11 cellular contexts compared by ENCODE assay signal in genomic region chr22:43956805-43957463, GRCh38. TPM values are rescaled to one million over a fixed set of nuclear protein-coding genes. Genes with fewer than 3 reads are reported as not detected.
DNase-seq lines count a peak whose midpoint lies in the region; ATAC-seq, FAIRE-seq and TF ChIP-seq lines count a peak whose summit lies in the region.
"Had no signal": no experiment of that assay in that cellular context is flagged by ENCODE, and none has a peak within 500 bp of the region (broad histone marks: within the 10 kb centered on the region; RNA-seq: fewer than 3 reads in every experiment).

No MANE protein-coding gene starts in this region.

- H2AFZ ChIP-seq in smooth muscle cell (ENCODE audit: low read depth): no peak overlapping the region

- H3K9ac ChIP-seq in smooth muscle cell (ENCODE audit: low read depth): no peak overlapping the region

- H3K79me2 ChIP-seq in smooth muscle cell (ENCODE audit: low read depth): peaks cover 57% of the 10 kb centered on the region

- H3K4me1 ChIP-seq in smooth muscle cell (ENCODE audit: low read depth): peaks cover 18% of the 10 kb centered on the region

- peaks cover 39% of the 10 kb centered on the region for H4K20me1 ChIP-seq in smooth muscle cell (ENCODE audit: low read depth)

- FAIRE-seq in D721Med (lab: Jason Lieb, UNC): no peak

- POLR2A ChIA-PET in activated CD4-positive, alpha-beta T cell treated with anti-CD3 and anti-CD28 coated beads, Interleukin-2, amount 10 ng/mL, durations not matched to agents 7 days and 5 days (lab: Charles Lee): no interaction called here
- POLR2A ChIA-PET in WTC11 (lab: Charles Lee): no interaction called here

- DNase-seq in activated CD4-positive, alpha-beta T cell treated with anti-CD3 and anti-CD28 coated beads, Interleukin-2, amount 10 ng/mL, durations not matched to agents 7 days and 5 days: no peak
- no peak for DNase-seq in activated CD4-positive, alpha-beta T cell treated with anti-CD3 and anti-CD28 coated beads, Interleukin-2, amount 50 U/mL, for 48 hours
- DNase-seq in WTC11 (ENCODE audit: low spot score): no peak
- no peak for DNase-seq in glutamatergic neuron
- no peak for DNase-seq in smooth muscle cell (lab: John Stamatoyannopoulos, UW; ENCODE audit: unreplicated experiment)
- DNase-seq in D721Med (ENCODE audit: insufficient read length, low spot score): no peak
- no peak for DNase-seq in head of caudate nucleus
- DNase-seq: effector CD8-positive, alpha-beta T cell; NCI-H2171 treated with DMSO at 0.1 percent for 48 hours had no signal

- H3K4me3 Mint-ChIP-seq in activated CD4-positive, alpha-beta T cell treated with anti-CD3 and anti-CD28 coated beads, Interleukin-2, amount 10 ng/mL, durations not matched to agents 7 days and 5 days: peak overlapping the region; percentile 100
- H3K4me3 Mint-ChIP-seq in WTC11: peak overlapping the region; percentile 95
- H3K4me3 Mint-ChIP-seq in glutamatergic neuron (ENCODE audit: unreplicated experiment): peak overlapping the region; percentile 99

- WGBS in smooth muscle cell (ENCODE audit: low lambda C conversion rate): 94% methylated on average over 9 of the region's 9 CpGs

- no peaks in the 10 kb centered on the region for H3K27me3 Mint-ChIP-seq in activated CD4-positive, alpha-beta T cell treated with anti-CD3 and anti-CD28 coated beads, Interleukin-2, amount 10 ng/mL, durations not matched to agents 7 days and 5 days
- H3K27me3 Mint-ChIP-seq in WTC11 (ENCODE audit: low read depth) (no peaks in the 10 kb centered on the region), glutamatergic neuron (ENCODE audit: unreplicated experiment) (peaks cover 9% of the 10 kb centered on the region)

- no peaks in the 10 kb centered on the region for H3K9me3 Mint-ChIP-seq in activated CD4-positive, alpha-beta T cell treated with anti-CD3 and anti-CD28 coated beads, Interleukin-2, amount 10 ng/mL, durations not matched to agents 7 days and 5 days
- H3K9me3 Mint-ChIP-seq in WTC11 (no peaks in the 10 kb centered on the region), glutamatergic neuron (ENCODE audit: unreplicated experiment) (peaks cover 4% of the 10 kb centered on the region)

- peaks cover 12% of the 10 kb centered on the region for H3K36me3 Mint-ChIP-seq in activated CD4-positive, alpha-beta T cell treated with anti-CD3 and anti-CD28 coated beads, Interleukin-2, amount 10 ng/mL, durations not matched to agents 7 days and 5 days (ENCODE audit: low read depth)
- H3K36me3 Mint-ChIP-seq in WTC11: no peaks in the 10 kb centered on the region
- H3K36me3 Mint-ChIP-seq in glutamatergic neuron (ENCODE audit: unreplicated experiment): no peaks in the 10 kb centered on the region

- ATAC-seq in WTC11: no peak
- no peak for ATAC-seq in HG03469 (IDR thresholded peaks at IDR 0.05; ENCODE audit: unreplicated experiment)
- ATAC-seq: sciatic nerve had no signal

- no peaks in the 10 kb centered on the region for H3K9me3 ChIP-seq in smooth muscle cell (replicated peaks; ENCODE audit: low read depth)

- no peaks in the 10 kb centered on the region for H3K36me3 ChIP-seq in smooth muscle cell (ENCODE audit: low read depth)

- intact Hi-C loops in head of caudate nucleus (cut with DNase I): loop anchor here (5.0 kb wide), 1 partner anchor 145 kb away; the partner anchor contains the start of gene EFCAB6

- peak overlapping the region; percentile 84 for H3K4me2 ChIP-seq in smooth muscle cell

- CTCF ChIA-PET in activated CD4-positive, alpha-beta T cell treated with anti-CD3 and anti-CD28 coated beads, Interleukin-2, amount 10 ng/mL, durations not matched to agents 7 days and 5 days (lab: Charles Lee): no interaction called here
- CTCF ChIA-PET in WTC11 (lab: Charles Lee): interaction anchor here (0.6 to 2.8 kb wide), 2 partner anchors 11 to 702 kb away, joined by 3 to 17 read pairs; no protein-coding TSS in a partner anchor

- peaks cover 38% of the 10 kb centered on the region for H3K4me1 Mint-ChIP-seq in activated CD4-positive, alpha-beta T cell treated with anti-CD3 and anti-CD28 coated beads, Interleukin-2, amount 10 ng/mL, durations not matched to agents 7 days and 5 days
- H3K4me1 Mint-ChIP-seq in WTC11: peaks cover 29% of the 10 kb centered on the region
- H3K4me1 Mint-ChIP-seq in glutamatergic neuron (ENCODE audit: low read depth, unreplicated experiment): peaks cover 20% of the 10 kb centered on the region

- TF ChIP-seq CTCF in WTC11 (IDR thresholded peaks at IDR 0.05): no peak
- TF ChIP-seq CTCF in glutamatergic neuron (IDR thresholded peaks at IDR 0.05; ENCODE audit: partially characterized antibody, unreplicated experiment): no peak
- no peak for TF ChIP-seq CTCF in smooth muscle cell (IDR thresholded peaks at IDR 0.05; ENCODE audit: borderline replicate concordance, insufficient read depth, poor library complexity, severe bottlenecking)
- TF ChIP-seq CTCF in D721Med (IDR thresholded peaks at IDR 0.05; ENCODE audit: insufficient read depth, missing control alignments): no peak

- no peak overlapping the region for H3K4me3 ChIP-seq in smooth muscle cell

- H3K27ac Mint-ChIP-seq in activated CD4-positive, alpha-beta T cell treated with anti-CD3 and anti-CD28 coated beads, Interleukin-2, amount 10 ng/mL, durations not matched to agents 7 days and 5 days: peak overlapping the region; percentile 98
- H3K27ac Mint-ChIP-seq in WTC11 (0 out of 2 replicates have a peak overlapping the region, but pooled peaks have one; percentile 14), glutamatergic neuron (ENCODE audit: unreplicated experiment) (no peak overlapping the region)

- peaks cover 15% of the 10 kb centered on the region for H3F3A ChIP-seq in smooth muscle cell (ENCODE audit: low read depth)

- H3K27me3 ChIP-seq in smooth muscle cell (ENCODE audit: low read depth): no peaks in the 10 kb centered on the region

- peak overlapping the region; percentile 81 for H3K27ac ChIP-seq in smooth muscle cell (ENCODE audit: low read depth)

TF ChIP-seq in WTC11, 78 proteins besides CTCF, POLR2A, EP300 and RAD21:
- TF ChIP-seq NFATC4 (CRISPR knock-in tag; IDR thresholded peaks at IDR 0.05): no peak
- TF ChIP-seq MAX (CRISPR knock-in tag; IDR thresholded peaks at IDR 0.05): no peak
- TF ChIP-seq, protein P1, sequence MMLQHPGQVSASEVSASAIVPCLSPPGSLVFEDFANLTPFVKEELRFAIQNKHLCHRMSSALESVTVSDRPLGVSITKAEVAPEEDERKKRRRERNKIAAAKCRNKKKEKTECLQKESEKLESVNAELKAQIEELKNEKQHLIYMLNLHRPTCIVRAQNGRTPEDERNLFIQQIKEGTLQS (CRISPR knock-in tag; conservative IDR thresholded peaks at IDR 0.05): no peak
TF ChIP-seq in WTC11: peak in this region for 0.

RNA-seq across cellular contexts. Expression of gene SAMM50, which starts 1.7 kb away (rescaled TPM):
- 10 to 100 TPM; 46.8 to 50.9 TPM for total RNA-seq in activated CD4-positive, alpha-beta T cell treated with anti-CD3 and anti-CD28 coated beads, Interleukin-2, amount 10 ng/mL, durations not matched to agents 7 days and 5 days
- 59.3 to 72.1 TPM (median 62.1 TPM) in 3 replicates for total RNA-seq in WTC11 (2021)
- total RNA-seq in glutamatergic neuron (ENCODE audit: unreplicated experiment): 48.0 TPM
- total RNA-seq in smooth muscle cell: 37.1 and 43.6 TPM in 2 replicates
- 56.1 and 59.9 TPM in 2 replicates for polyA plus RNA-seq in smooth muscle cell

RNA-seq across cellular contexts. Expression of gene PNPLA3, which starts 33.3 kb away (rescaled TPM):
- total RNA-seq in activated CD4-positive, alpha-beta T cell treated with anti-CD3 and anti-CD28 coated beads, Interleukin-2, amount 10 ng/mL, durations not matched to agents 7 days and 5 days: not detected
- 17.9 to 19.8 TPM (median 19.6 TPM) in 3 replicates for total RNA-seq in WTC11 (2021)
- 14.7 TPM for total RNA-seq in glutamatergic neuron (ENCODE audit: unreplicated experiment)
- total RNA-seq in smooth muscle cell: 11.6 and 14.5 TPM in 2 replicates
- 8.2 and 11.0 TPM in 2 replicates for polyA plus RNA-seq in smooth muscle cell

Comparison
In these comparisons a context has a peak if more than half of its experiments do, and no peak if none do; other contexts are left out.
1. RNA of gene PNPLA3, which starts 33.3 kb away (total RNA-seq): 17.9 to 19.8 TPM in WTC11, 14.7 TPM in glutamatergic neuron (single experiment) and 11.6 to 14.5 TPM in smooth muscle cell; not detected in activated CD4-positive, alpha-beta T cell treated with anti-CD3 and anti-CD28 coated beads, Interleukin-2, amount 10 ng/mL, durations not matched to agents 7 days and 5 days; every median in the first group is over 10 times any median in the second.
2. Peak in every context shown above with its lines, with median percentiles within 50 percentile points of each other: H3K4me3 Mint-ChIP-seq.